In genomic region chr1:36172983-36173382, GRCh38 we compare ENCODE assay signal across 12 cellular contexts. TPM values are rescaled to one million over a fixed set of nuclear protein-coding genes. Genes with fewer than 3 reads are reported as not detected.
DNase-seq lines count a peak whose midpoint lies in the region; ATAC-seq and TF ChIP-seq lines count a peak whose summit lies in the region.
"Had no signal": no experiment of that assay in that cellular context is flagged by ENCODE, and none has a peak within 500 bp of the region (broad histone marks: within the 10 kb centered on the region; RNA-seq: fewer than 3 reads in every experiment).

No MANE protein-coding gene starts in this region.

- no peak for TF ChIP-seq CTCF in fibroblast of pulmonary artery (IDR thresholded peaks at IDR 0.05; ENCODE audit: low read length, missing control alignments)

- peaks cover 8% of the 10 kb centered on the region for H3K4me1 Mint-ChIP-seq in activated CD4-positive, alpha-beta T cell treated with anti-CD3 and anti-CD28 coated beads, Interleukin-2, amount 10 ng/mL, durations not matched to agents 24 days and 14 days
- H3K4me1 Mint-ChIP-seq in T-cell (peaks cover 22 to 30% (median 23%) of the 10 kb centered on the region in 3 donors), immature natural killer cell (peaks cover 20 to 31% of the 10 kb centered on the region in 2 donors)
- H3K4me1 Mint-ChIP-seq in stimulated activated effector memory CD8-positive, alpha-beta T cell treated with anti-CD3 and anti-CD28 coated beads, Interleukin-12 subunit alpha, Interleukin-12 subunit beta, amount 100 ng/mL, for 72 hours: peaks cover 15% of the 10 kb centered on the region

- H3K4me3 Mint-ChIP-seq in activated CD4-positive, alpha-beta T cell treated with anti-CD3 and anti-CD28 coated beads, Interleukin-2, amount 10 ng/mL, durations not matched to agents 24 days and 14 days: no peak overlapping the region
- no peak overlapping the region for H3K4me3 Mint-ChIP-seq in T-cell
- no peak overlapping the region for H3K4me3 Mint-ChIP-seq in stimulated activated effector memory CD8-positive, alpha-beta T cell treated with anti-CD3 and anti-CD28 coated beads, Interleukin-12 subunit alpha, Interleukin-12 subunit beta, amount 100 ng/mL, for 72 hours
- H3K4me3 Mint-ChIP-seq in immature natural killer cell: no peak overlapping the region
- H3K4me3 Mint-ChIP-seq: activated T-cell treated with anti-CD3 and anti-CD28 coated beads, Interleukin-2, amount 50 U/mL, for 4 hours had no signal

- DNase-seq in activated CD4-positive, alpha-beta T cell treated with anti-CD3 and anti-CD28 coated beads, Interleukin-2, amount 10 ng/mL, durations not matched to agents 24 days and 14 days: no peak
- DNase-seq in activated CD4-positive, alpha-beta T cell treated with anti-CD3 and anti-CD28 coated beads, Interleukin-2, amount 50 U/mL, for 48 hours: no peak
- DNase-seq in T-cell (no peak), fibroblast of pulmonary artery (ENCODE audit: low read depth) (peak; percentile 86), immature natural killer cell (no peak), retina (no peak)
- DNase-seq in stimulated activated effector memory CD8-positive, alpha-beta T cell treated with anti-CD3 and anti-CD28 coated beads, Interleukin-12 subunit alpha, Interleukin-12 subunit beta, amount 100 ng/mL, for 72 hours (ENCODE audit: low spot score in 2 of 2): no peak
- DNase-seq: activated T-cell treated with anti-CD3 and anti-CD28 coated beads, Interleukin-2, amount 50 U/mL, for 4 hours; effector CD8-positive, alpha-beta T cell; kidney; NCI-H510A treated with DMSO at 0.1 percent for 48 hours had no signal

- H3K27ac Mint-ChIP-seq in activated CD4-positive, alpha-beta T cell treated with anti-CD3 and anti-CD28 coated beads, Interleukin-2, amount 10 ng/mL, durations not matched to agents 24 days and 14 days: peak overlapping the region; percentile 48
- peak overlapping the region; percentile 34 to 39 for H3K27ac Mint-ChIP-seq in T-cell
- H3K27ac Mint-ChIP-seq in stimulated activated effector memory CD8-positive, alpha-beta T cell treated with anti-CD3 and anti-CD28 coated beads, Interleukin-12 subunit alpha, Interleukin-12 subunit beta, amount 100 ng/mL, for 72 hours: peak overlapping the region; percentile 65
- H3K27ac Mint-ChIP-seq in immature natural killer cell: peak overlapping the region in 2 of 6 donors; percentile 29 to 30

- intact Hi-C loops in activated CD4-positive, alpha-beta T cell treated with anti-CD3 and anti-CD28 coated beads, Interleukin-2, amount 10 ng/mL, durations not matched to agents 24 days and 14 days (cut with micrococcal nuclease): no loop called here

- CTCF ChIA-PET in T-cell (lab: Charles Lee): interaction anchor here in 1 of 2 donors (1.1 kb wide), 1 partner anchor 10 kb away, joined by 3 read pairs; no protein-coding TSS in a partner anchor

- peaks cover 49% of the 10 kb centered on the region for H3K36me3 Mint-ChIP-seq in activated CD4-positive, alpha-beta T cell treated with anti-CD3 and anti-CD28 coated beads, Interleukin-2, amount 10 ng/mL, durations not matched to agents 24 days and 14 days (ENCODE audit: low read depth)
- peaks cover 54% of the 10 kb centered on the region for H3K36me3 Mint-ChIP-seq in T-cell
- H3K36me3 Mint-ChIP-seq in stimulated activated effector memory CD8-positive, alpha-beta T cell treated with anti-CD3 and anti-CD28 coated beads, Interleukin-12 subunit alpha, Interleukin-12 subunit beta, amount 100 ng/mL, for 72 hours: peaks cover 94% of the 10 kb centered on the region
- peaks cover 0 to 31% (median 15%) of the 10 kb centered on the region in 3 donors for H3K36me3 Mint-ChIP-seq in immature natural killer cell

- no peaks in the 10 kb centered on the region for H3K9me3 Mint-ChIP-seq in activated CD4-positive, alpha-beta T cell treated with anti-CD3 and anti-CD28 coated beads, Interleukin-2, amount 10 ng/mL, durations not matched to agents 24 days and 14 days
- H3K9me3 Mint-ChIP-seq in T-cell (no peaks in the 10 kb centered on the region), immature natural killer cell (no peaks in the 10 kb centered on the region)
- no peaks in the 10 kb centered on the region for H3K9me3 Mint-ChIP-seq in stimulated activated effector memory CD8-positive, alpha-beta T cell treated with anti-CD3 and anti-CD28 coated beads, Interleukin-12 subunit alpha, Interleukin-12 subunit beta, amount 100 ng/mL, for 72 hours
- H3K9me3 Mint-ChIP-seq: activated T-cell treated with anti-CD3 and anti-CD28 coated beads, Interleukin-2, amount 50 U/mL, for 4 hours had no signal

- no peak for ATAC-seq in T-cell (replicated peaks in 1 of 4)
- no peak for ATAC-seq in stimulated activated effector memory CD8-positive, alpha-beta T cell treated with anti-CD3 and anti-CD28 coated beads, Interleukin-12 subunit alpha, Interleukin-12 subunit beta, amount 100 ng/mL, for 72 hours
- ATAC-seq in GM21528 (IDR thresholded peaks at IDR 0.05; ENCODE audit: low FRiP score, unreplicated experiment): no peak
- ATAC-seq: activated T-cell treated with anti-CD3 and anti-CD28 coated beads, Interleukin-2, amount 50 U/mL, for 4 hours had no signal

- POLR2A ChIA-PET in T-cell (lab: Charles Lee): interaction anchor here in 1 of 2 donors (0.5 kb wide), 1 partner anchor 69 kb away, joined by 3 read pairs; no protein-coding TSS in a partner anchor

- H3K4me3 ChIP-seq in fibroblast of pulmonary artery (replicated peaks; ENCODE audit: low read depth, low read length): no peak overlapping the region

- H3K27me3 Mint-ChIP-seq in activated CD4-positive, alpha-beta T cell treated with anti-CD3 and anti-CD28 coated beads, Interleukin-2, amount 10 ng/mL, durations not matched to agents 24 days and 14 days: no peaks in the 10 kb centered on the region
- H3K27me3 Mint-ChIP-seq in T-cell: no peaks in the 10 kb centered on the region
- H3K27me3 Mint-ChIP-seq in immature natural killer cell (ENCODE audit: low read depth in 3 of 3): peaks cover 0 to 4% (median 0%) of the 10 kb centered on the region in 3 donors

RNA-seq across cellular contexts. Expression of gene MAP7D1, which starts 17.0 kb away (rescaled TPM):
- 170 and 177 TPM in 2 replicates for total RNA-seq in activated CD4-positive, alpha-beta T cell treated with anti-CD3 and anti-CD28 coated beads, Interleukin-2, amount 10 ng/mL, durations not matched to agents 24 days and 14 days
- 100 to 1,000 TPM; 157 to 295 (median 263) TPM for total RNA-seq in T-cell
- 10 to 100 TPM; 12.4 to 41.9 (median 17.9) TPM for polyA plus RNA-seq in immature natural killer cell

RNA-seq across cellular contexts. Expression of gene TRAPPC3, which starts 23.7 kb away (rescaled TPM):
- 71.2 and 72.4 TPM in 2 replicates for total RNA-seq in activated CD4-positive, alpha-beta T cell treated with anti-CD3 and anti-CD28 coated beads, Interleukin-2, amount 10 ng/mL, durations not matched to agents 24 days and 14 days
- total RNA-seq in T-cell: 10 to 100 TPM; 42.3 to 48.2 (median 44.6) TPM
- 100 to 1,000 TPM; 113 to 219 (median 129) TPM for polyA plus RNA-seq in immature natural killer cell

RNA-seq across cellular contexts. Expression of gene COL8A2, which starts 48.0 kb away (rescaled TPM):
- total RNA-seq in activated CD4-positive, alpha-beta T cell treated with anti-CD3 and anti-CD28 coated beads, Interleukin-2, amount 10 ng/mL, durations not matched to agents 24 days and 14 days: 0.12 TPM in 2 replicates
- total RNA-seq in T-cell: under 1 TPM in 4 of 5 donors, not detected in 1; 0.08 to 0.15 (median 0.09) TPM
- polyA plus RNA-seq in immature natural killer cell: under 1 TPM in 1 of 3 donors, not detected in 2; 0.12 TPM

RNA-seq across cellular contexts. Expression of gene THRAP3, which starts 51.3 kb away (rescaled TPM):
- total RNA-seq in activated CD4-positive, alpha-beta T cell treated with anti-CD3 and anti-CD28 coated beads, Interleukin-2, amount 10 ng/mL, durations not matched to agents 24 days and 14 days: 157 and 161 TPM in 2 replicates
- total RNA-seq in T-cell: 100 to 1,000 TPM in 3 of 5 donors, 10 to 100 TPM in 2; 75.2 to 111 (median 101) TPM
- polyA plus RNA-seq in immature natural killer cell: 100 to 1,000 TPM in 1 of 3 donors, 10 to 100 TPM in 2; 61.6 to 103 (median 70.7) TPM
